In genomic region chr17:16381496-16381820, GRCh38 we compare ENCODE assay signal across 1 cellular context.
TF ChIP-seq lines count a peak whose summit lies in the region.

No MANE protein-coding gene starts in this region.

TF ChIP-seq in SK-N-SH, 30 proteins besides CTCF, POLR2A, EP300 and RAD21 (continued from another document):
- TF ChIP-seq, protein P1, sequence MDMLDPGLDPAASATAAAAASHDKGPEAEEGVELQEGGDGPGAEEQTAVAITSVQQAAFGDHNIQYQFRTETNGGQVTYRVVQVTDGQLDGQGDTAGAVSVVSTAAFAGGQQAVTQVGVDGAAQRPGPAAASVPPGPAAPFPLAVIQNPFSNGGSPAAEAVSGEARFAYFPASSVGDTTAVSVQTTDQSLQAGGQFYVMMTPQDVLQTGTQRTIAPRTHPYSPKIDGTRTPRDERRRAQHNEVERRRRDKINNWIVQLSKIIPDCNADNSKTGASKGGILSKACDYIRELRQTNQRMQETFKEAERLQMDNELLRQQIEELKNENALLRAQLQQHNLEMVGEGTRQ (IDR thresholded peaks at IDR 0.05; ENCODE audit: borderline replicate concordance, low read depth, low read length): no peak
TF ChIP-seq in SK-N-SH: peak in this region for 0.
